Comparison of ENCODE assay signal across 8 cellular contexts in the genomic region with DNA sequence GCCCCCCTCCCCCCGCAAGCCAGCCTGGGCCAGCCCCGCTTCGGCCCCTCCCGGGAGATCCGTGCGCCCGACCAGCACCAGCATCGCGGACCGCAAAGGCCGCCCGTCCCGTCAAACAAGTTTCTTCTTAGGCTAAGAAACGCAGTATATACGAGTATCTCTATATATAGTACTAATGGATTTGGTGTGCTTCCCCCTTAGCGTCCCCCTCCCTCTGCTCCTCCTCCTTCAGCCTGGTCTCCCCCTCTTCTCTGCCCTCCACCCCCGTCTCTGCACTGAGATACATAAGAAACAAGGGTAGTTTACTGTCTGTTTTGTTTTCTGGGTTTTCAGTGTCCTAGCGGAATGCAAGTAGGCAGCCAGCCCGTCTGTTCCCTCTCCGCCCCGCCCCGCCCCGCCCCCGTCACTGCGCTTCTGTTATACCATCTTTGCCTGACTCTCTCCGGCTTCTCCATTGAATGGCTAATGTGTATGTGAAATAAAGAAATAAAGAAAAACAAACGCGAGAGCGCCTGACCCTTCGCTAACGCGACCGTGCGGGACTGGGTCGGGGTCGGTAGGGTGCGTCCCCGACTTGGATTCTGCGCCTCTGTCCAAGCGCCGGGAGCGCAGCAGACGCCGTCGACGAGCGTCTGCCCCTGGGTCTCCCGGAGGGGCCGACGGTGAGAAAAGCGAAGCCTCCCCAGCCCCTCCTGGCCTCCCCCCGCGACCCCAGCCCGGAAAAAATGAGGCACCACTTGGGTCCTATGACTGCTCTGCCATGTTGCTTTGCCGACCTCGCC. TPM values are rescaled to one million over a fixed set of nuclear protein-coding genes. Genes with fewer than 3 reads are reported as not detected.
DNase-seq lines count a peak whose midpoint lies in the region; ATAC-seq and TF ChIP-seq lines count a peak whose summit lies in the region.

No MANE protein-coding gene starts in this region.

- H3K9ac ChIP-seq in Loucy (ENCODE audit: low read depth, low read length, poor library complexity, severe bottlenecking) = peak overlapping the region; percentile 100

- peaks cover 44 to 45% (median 45%) of the 10 kb centered on the region in 3 donors for H3K27me3 Mint-ChIP-seq in immature natural killer cell (ENCODE audit: low read depth in 3 of 3)

- H3K79me2 ChIP-seq in Loucy (ENCODE audit: insufficient read depth, low read length) = peaks cover 83% of the 10 kb centered on the region

- H3K36me3 ChIP-seq in Loucy (ENCODE audit: insufficient read depth, low read length) (peaks cover 30% of the 10 kb centered on the region), testis (ENCODE audit: low read depth, missing control alignments) (no peaks in the 10 kb centered on the region)

- no peak for TF ChIP-seq CTCF in AG10803 (conservative IDR thresholded peaks at IDR 0.05; ENCODE audit: low read length)
- TF ChIP-seq CTCF in Loucy (conservative IDR thresholded peaks at IDR 0.05; ENCODE audit: low read length) = no peak
- no peak for TF ChIP-seq CTCF in testis (IDR thresholded peaks at IDR 0.05)

- H3K36me3 Mint-ChIP-seq in immature natural killer cell = no peaks in the 10 kb centered on the region

- H3F3A ChIP-seq in Loucy (ENCODE audit: low read depth) = peaks cover 33% of the 10 kb centered on the region

- H3K27ac ChIP-seq in adipose tissue (ENCODE audit: low read depth, low read length) (peak overlapping the region; percentile 82), testis (peak overlapping the region; percentile 75 to 86)

- peak overlapping the region; percentile 93 for H3K4me2 ChIP-seq in Loucy (ENCODE audit: low read depth, low read length, poor library complexity, severe bottlenecking)

- WGBS in adipose tissue, 3 donors = 6 to 19% (median 19%) methylated on average over 51 to 56 of the region's 56 CpGs
- 28 to 39% methylated on average over 36 to 52 of the region's 56 CpGs for WGBS in testis, 2 donors

- peak overlapping the region; percentile 48 to 82 (median 62) for H3K4me3 Mint-ChIP-seq in immature natural killer cell

- H3K9me3 ChIP-seq in Loucy (ENCODE audit: insufficient read depth, low read depth, low read length) (no peaks in the 10 kb centered on the region), testis (no peaks in the 10 kb centered on the region)

- peak overlapping the region in 5 of 6 donors; percentile 80 to 99 (median 84) for H3K27ac Mint-ChIP-seq in immature natural killer cell

- H4K20me1 ChIP-seq in Loucy (ENCODE audit: insufficient read depth, low read length, poor library complexity, severe bottlenecking) = peaks cover 69% of the 10 kb centered on the region

- intact Hi-C loops in testis (cut with DNase I; ENCODE audit: low total_unique reads) = no loop called here

- H3K4me3 ChIP-seq in AG10803 (ENCODE audit: low read length) (no peak overlapping the region; the same call in 1 of the 2 replicates), Loucy (ENCODE audit: low read length, poor library complexity, severe bottlenecking) (peak overlapping the region; percentile 94), testis (peak overlapping the region; percentile 41 to 58)

- peaks cover 46 to 53% of the 10 kb centered on the region in 2 donors for H3K4me1 Mint-ChIP-seq in immature natural killer cell

- H3K9me2 ChIP-seq in Loucy (replicated peaks; ENCODE audit: low read depth, low read length) = no peaks in the 10 kb centered on the region

- no peak for TF ChIP-seq POLR2A in testis (IDR thresholded peaks at IDR 0.05)

- H3K27me3 ChIP-seq in Loucy (ENCODE audit: insufficient read depth, low read length, poor library complexity, severe bottlenecking) (peaks cover 39% of the 10 kb centered on the region), testis (no peaks in the 10 kb centered on the region)

- no peak overlapping the region for H2AFZ ChIP-seq in Loucy (ENCODE audit: low read length)

- DNase-seq in AG10803 (ENCODE audit: low read depth) = peak; percentile 78
- DNase-seq in immature natural killer cell = no peak
- no peak for DNase-seq in testis
- DNase-seq in islet precursor cell = no peak
- DNase-seq in stimulated activated CD4-positive, alpha-beta T cell treated with anti-CD3 and anti-CD28 coated beads, Interleukin-1b, Interleukin-23, amount 100 ng/mL, for 48 hours = no peak

- H3K4me1 ChIP-seq in Loucy (ENCODE audit: insufficient read depth, low read length, poor library complexity, severe bottlenecking) (peaks cover 28% of the 10 kb centered on the region), testis (peaks cover 28% of the 10 kb centered on the region)

- ATAC-seq in GM21717 (IDR thresholded peaks at IDR 0.05; ENCODE audit: unreplicated experiment) = no peak

- H3K9me3 Mint-ChIP-seq in immature natural killer cell = peaks cover 2 to 6% (median 4%) of the 10 kb centered on the region in 6 donors

RNA-seq across cellular contexts. Expression of gene LYL1, which starts 4.2 kb away (rescaled TPM):
- polyA plus RNA-seq in adipose tissue = 10 to 100 TPM in 1 of 3 donors, 1 to 10 TPM in 2; 1.9 to 10.3 (median 7.9) TPM
- 1 to 10 TPM; 1.1 to 2.2 (median 2.1) TPM for polyA plus RNA-seq in immature natural killer cell
- 10 to 100 TPM; 15.9 to 35.8 TPM for total RNA-seq in testis
- polyA plus RNA-seq in testis (ENCODE audit: insufficient read depth, low read depth, low replicate concordance) = 21.9 TPM

RNA-seq across cellular contexts. Expression of gene TRMT1, which starts 18.1 kb away (rescaled TPM):
- polyA plus RNA-seq in adipose tissue (10 to 100 TPM; 25.0 to 38.9 (median 36.7) TPM), immature natural killer cell (10 to 100 TPM; 13.2 to 16.5 (median 16.3) TPM), testis (ENCODE audit: insufficient read depth, low read depth, low replicate concordance) (35.9 TPM)
- total RNA-seq in testis = 10 to 100 TPM; 44.8 to 50.0 TPM

RNA-seq across cellular contexts. Expression of gene NACC1, which starts 19.6 kb away (rescaled TPM):
- polyA plus RNA-seq in adipose tissue (10 to 100 TPM in 2 of 3 donors, 1 to 10 TPM in 1; 7.9 to 21.0 (median 16.1) TPM), immature natural killer cell (1 to 10 TPM in 2 of 3 donors, not detected in 1; 1.2 to 2.8 TPM), testis (ENCODE audit: insufficient read depth, low read depth, low replicate concordance) (38.2 TPM)
- 100 to 1,000 TPM in 1 of 2 donors, 10 to 100 TPM in 1; 75.9 to 102 TPM for total RNA-seq in testis

RNA-seq across cellular contexts. Expression of gene STX10, which starts 51.7 kb away (rescaled TPM):
- polyA plus RNA-seq in adipose tissue (10 to 100 TPM; 34.5 to 69.2 (median 63.1) TPM), immature natural killer cell (10 to 100 TPM; 56.8 to 92.5 (median 66.0) TPM), testis (ENCODE audit: insufficient read depth, low read depth, low replicate concordance) (18.1 TPM)
- 10 to 100 TPM; 27.2 to 37.6 TPM for total RNA-seq in testis

RNA-seq across cellular contexts. Expression of gene IER2, which starts 51.7 kb away (rescaled TPM):
- 100 to 1,000 TPM in 2 of 3 donors, 10 to 100 TPM in 1; 65.5 to 532 (median 190) TPM for polyA plus RNA-seq in adipose tissue
- 100 to 1,000 TPM; 395 to 487 (median 487) TPM for polyA plus RNA-seq in immature natural killer cell
- total RNA-seq in testis = 10 to 100 TPM; 18.1 to 29.4 TPM
- polyA plus RNA-seq in testis (ENCODE audit: insufficient read depth, low read depth, low replicate concordance) = 23.3 TPM
